ENCODE assay signal across 22 cellular contexts in genomic region chr4:80340036-80340435, GRCh38. TPM values are rescaled to one million over a fixed set of nuclear protein-coding genes. Genes with fewer than 3 reads are reported as not detected.
"Had no signal": no experiment of that assay in that cellular context is flagged by ENCODE, and none has a peak within 500 bp of the region (broad histone marks: within the 10 kb centered on the region; RNA-seq: fewer than 3 reads in every experiment).

No MANE protein-coding gene starts in this region.

- H3K4me3 ChIP-seq: coronary artery, esophagus muscularis mucosa, gastrocnemius medialis, lung, psoas muscle, thyroid gland had no signal

- ATAC-seq: activated CD8-positive, alpha-beta memory T cell treated with anti-CD3 and anti-CD28 coated beads, Interleukin-2, amount 10 ng/mL, durations not matched to agents 7 days and 5 days; activated naive CD4-positive, alpha-beta T cell treated with anti-CD3 and anti-CD28 coated beads, Interleukin-2, amount 50 U/mL, for 72 hours; gastrocnemius medialis; psoas muscle; stimulated activated memory B cell treated with anti-CD40 and anti-IgM and Interleukin-4, amounts not matched to agents 10 μg/mL and 1 μg/mL and 100 μg/mL, for 72 hours had no signal

- DNase-seq: activated CD4-positive, alpha-beta T cell treated with anti-CD3 and anti-CD28 coated beads, Interleukin-2, amount 50 U/mL, for 48 hours; activated CD4-positive, CD25-positive, alpha-beta regulatory T cell treated with anti-CD3 and anti-CD28 coated beads, Interleukin-2, amount 50 U/mL, for 72 hours; activated CD8-positive, alpha-beta memory T cell treated with anti-CD3 and anti-CD28 coated beads, Interleukin-2, amount 10 ng/mL, durations not matched to agents 7 days and 5 days; activated effector memory CD4-positive, alpha-beta T cell treated with Interleukin-2 at 50 U/mL for 16 hours; activated T-cell treated with anti-CD3 and anti-CD28 coated beads, Interleukin-2, amount 50 U/mL, for 1 hour; gastrocnemius medialis; islet precursor cell; midbrain; psoas muscle; stimulated activated CD4-positive, alpha-beta T cell treated with anti-CD3 and anti-CD28 coated beads, Interleukin-12 subunit alpha, Interleukin-12 subunit beta, amount 100 ng/mL, for 4 hours; stimulated activated CD4-positive, alpha-beta T cell treated with anti-CD3 and anti-CD28 coated beads, Interleukin-2, amount 100 ng/mL, for 24 hours; T-helper 1 cell; T1000; thyroid gland had no signal

RNA-seq across cellular contexts. Expression of gene CFAP299, which starts 4.5 kb away (rescaled TPM):
- total RNA-seq: activated CD8-positive, alpha-beta memory T cell treated with anti-CD3 and anti-CD28 coated beads, Interleukin-2, amount 10 ng/mL, durations not matched to agents 7 days and 5 days; activated naive CD4-positive, alpha-beta T cell treated with anti-CD3 and anti-CD28 coated beads, Interleukin-2, amount 50 U/mL, for 72 hours; gastrocnemius medialis; neural crest cell; osteocyte; psoas muscle; urinary bladder had no signal
